ENCODE assay signal across 8 cellular contexts in genomic region chr19:3367572-3368440, GRCh38. TPM values are rescaled to one million over a fixed set of nuclear protein-coding genes. Genes with fewer than 3 reads are reported as not detected.
A peak's percentile ranks its signal among the peaks of the same experiment; 100 is the strongest.
DNase-seq lines count a peak whose midpoint lies in the region; ATAC-seq lines count a peak whose summit lies in the region.

No MANE protein-coding gene starts in this region.

- no peak overlapping the region for H3K27ac Mint-ChIP-seq in activated T-helper 2 cell treated with anti-CD3 and anti-CD28 coated beads, Interferon-gamma antibody, Interleukin-2, Interleukin-4, amounts not matched to agents 10 μg/mL and 5 μg/mL and 100 μg/mL, durations not matched to agents 14 hours and 24 hours and 36 hours

- no peaks in the 10 kb centered on the region for H3K9me3 Mint-ChIP-seq in activated T-helper 2 cell treated with anti-CD3 and anti-CD28 coated beads, Interferon-gamma antibody, Interleukin-2, Interleukin-4, amounts not matched to agents 10 μg/mL and 5 μg/mL and 100 μg/mL, durations not matched to agents 14 hours and 24 hours and 36 hours

- H3K36me3 ChIP-seq in thymus (ENCODE audit: control insufficient read depth, insufficient read depth) = no peaks in the 10 kb centered on the region

- H3K36me3 Mint-ChIP-seq in activated T-helper 2 cell treated with anti-CD3 and anti-CD28 coated beads, Interferon-gamma antibody, Interleukin-2, Interleukin-4, amounts not matched to agents 10 μg/mL and 5 μg/mL and 100 μg/mL, durations not matched to agents 14 hours and 24 hours and 36 hours (ENCODE audit: low read depth) = no peaks in the 10 kb centered on the region

- peak overlapping the region; percentile 53 for H3K27ac ChIP-seq in thymus (ENCODE audit: low read depth)

- peak; percentile 41 for DNase-seq in SKM-1 treated with dmso at 0.1 percent for 144 hours (lab: John Stamatoyannopoulos, UW; ENCODE audit: unreplicated experiment)
- no peak for DNase-seq in SKM-1 (lab: John Stamatoyannopoulos, UW; ENCODE audit: unreplicated experiment)
- no peak for DNase-seq in activated T-helper 2 cell treated with anti-CD3 and anti-CD28 coated beads, Interferon-gamma antibody, Interleukin-2, Interleukin-4, amounts not matched to agents 10 μg/mL and 5 μg/mL and 100 μg/mL, durations not matched to agents 14 hours and 24 hours and 36 hours (ENCODE audit: low spot score)
- no peak for DNase-seq in NCI-H1092 treated with DMSO at 0.1 percent for 48 hours (lab: John Stamatoyannopoulos, UW)
- no peak for DNase-seq in NCI-H510A treated with DMSO at 0.1 percent for 48 hours (lab: John Stamatoyannopoulos, UW)
- no peak for DNase-seq in left colon

- H3K4me3 ChIP-seq in iPS-18c (ENCODE audit: insufficient read depth, low read depth, low read length) = 0 out of 2 replicates have a peak overlapping the region, but pooled peaks have one; percentile 9
- peak overlapping the region; percentile 52 for H3K4me3 ChIP-seq in thymus (ENCODE audit: low read length)

- intact Hi-C loops in activated T-helper 2 cell treated with anti-CD3 and anti-CD28 coated beads, Interferon-gamma antibody, Interleukin-2, Interleukin-4, amounts not matched to agents 10 μg/mL and 5 μg/mL and 100 μg/mL, durations not matched to agents 14 hours and 24 hours and 36 hours (cut with micrococcal nuclease) = no loop called here
- intact Hi-C loops in left colon (cut with DNase I, micrococcal nuclease) = no loop called here

- WGBS in thymus = 49% methylated on average over 27 of the region's 27 CpGs

- peaks cover 7% of the 10 kb centered on the region for H3K4me1 Mint-ChIP-seq in activated T-helper 2 cell treated with anti-CD3 and anti-CD28 coated beads, Interferon-gamma antibody, Interleukin-2, Interleukin-4, amounts not matched to agents 10 μg/mL and 5 μg/mL and 100 μg/mL, durations not matched to agents 14 hours and 24 hours and 36 hours (ENCODE audit: low read depth)

- H3K4me3 Mint-ChIP-seq in activated T-helper 2 cell treated with anti-CD3 and anti-CD28 coated beads, Interferon-gamma antibody, Interleukin-2, Interleukin-4, amounts not matched to agents 10 μg/mL and 5 μg/mL and 100 μg/mL, durations not matched to agents 14 hours and 24 hours and 36 hours (ENCODE audit: low read depth) = peak overlapping the region; percentile 32

- ATAC-seq in left colon = no peak

- H3K27me3 Mint-ChIP-seq in activated T-helper 2 cell treated with anti-CD3 and anti-CD28 coated beads, Interferon-gamma antibody, Interleukin-2, Interleukin-4, amounts not matched to agents 10 μg/mL and 5 μg/mL and 100 μg/mL, durations not matched to agents 14 hours and 24 hours and 36 hours (ENCODE audit: low read depth) = peaks cover 29% of the 10 kb centered on the region

- no peaks in the 10 kb centered on the region for H3K9me3 ChIP-seq in iPS-18c (ENCODE audit: control insufficient read depth, insufficient read depth, low read length)
- H3K9me3 ChIP-seq in thymus (ENCODE audit: control insufficient read depth) = no peaks in the 10 kb centered on the region

- H3K27me3 ChIP-seq in thymus (ENCODE audit: control insufficient read depth, insufficient read depth) = peaks cover 22% of the 10 kb centered on the region

- H3K4me1 ChIP-seq in thymus (ENCODE audit: control insufficient read depth, insufficient read depth, low read length) = peaks cover 5% of the 10 kb centered on the region

RNA-seq across cellular contexts. Expression of gene NFIC, which starts 1.4 kb away (rescaled TPM):
- 16.5 and 17.3 TPM in 2 replicates for total RNA-seq in activated T-helper 2 cell treated with anti-CD3 and anti-CD28 coated beads, Interferon-gamma antibody, Interleukin-2, Interleukin-4, amounts not matched to agents 10 μg/mL and 5 μg/mL and 100 μg/mL, durations not matched to agents 14 hours and 24 hours and 36 hours
- 17.0 TPM for polyA plus RNA-seq in thymus
- total RNA-seq in left colon = 10 to 100 TPM; 52.4 to 57.8 TPM
